ENCODE assay signal across 1 cellular context in the genomic region with DNA sequence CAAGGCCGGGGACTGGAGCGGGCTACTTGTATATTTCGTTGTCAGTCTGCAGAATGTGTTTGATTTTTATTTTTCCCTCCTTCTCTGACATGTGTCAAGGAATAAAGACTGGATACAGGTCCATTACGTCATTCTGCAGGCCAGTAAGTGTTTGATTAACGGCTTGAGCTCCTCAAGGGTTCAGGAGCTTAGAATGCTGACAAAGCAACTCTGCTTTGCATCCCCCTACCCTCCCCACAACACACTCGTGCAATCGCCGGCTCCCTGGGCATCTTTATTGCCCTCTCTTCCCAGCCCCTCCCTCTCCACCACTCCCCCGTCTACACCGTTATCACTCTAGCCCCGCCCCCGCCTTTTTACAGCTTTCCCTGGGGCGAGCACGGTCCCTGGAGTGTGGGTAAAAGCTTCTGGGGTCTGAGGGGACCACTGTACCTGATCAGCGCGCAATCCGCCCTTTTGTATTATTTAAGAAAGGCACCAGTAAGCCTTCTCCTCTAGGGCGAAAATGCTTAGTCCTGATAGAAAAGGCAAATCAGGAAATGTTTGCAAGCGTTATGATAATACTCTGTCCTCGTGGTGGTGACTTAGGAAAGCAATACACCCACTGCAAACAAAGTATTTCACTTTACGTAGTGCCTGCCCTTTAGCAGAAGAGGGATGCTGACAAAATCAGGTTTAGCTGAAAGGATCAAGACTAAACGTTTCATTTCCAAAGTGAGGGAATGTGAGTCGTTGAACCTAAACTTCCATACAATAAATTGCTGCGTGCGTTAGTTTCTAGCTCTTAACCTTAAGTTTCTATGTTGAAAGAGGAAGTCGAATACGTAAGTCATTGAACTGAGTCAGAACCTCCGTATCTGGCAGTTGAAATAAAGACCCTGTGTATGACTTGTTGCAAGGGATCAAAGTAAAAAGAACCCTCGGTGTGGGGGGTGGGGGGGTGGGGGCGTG.
A peak's percentile ranks its signal among the peaks of the same experiment; 100 is the strongest.
TF ChIP-seq lines count a peak whose summit lies in the region.

No MANE protein-coding gene starts in this region.

TF ChIP-seq in GM12878, 131 proteins besides CTCF, POLR2A, EP300 and RAD21 (continued from another document and continues in another):
- TF ChIP-seq ATF2 (IDR thresholded peaks at IDR 0.05; ENCODE audit: low read length) (peak; percentile 71), CREB1 (IDR thresholded peaks at IDR 0.05; ENCODE audit: low read depth) (no peak; the same call in none of the 2 replicates), SUPT20H (IDR thresholded peaks at IDR 0.05; ENCODE audit: borderline replicate concordance, control insufficient read depth, low read depth, low read length) (no peak), IKZF1 (conservative IDR thresholded peaks at IDR 0.05) (peak; percentile 62), MEF2A (IDR thresholded peaks at IDR 0.05; ENCODE audit: insufficient read depth, low read depth, low read length) (no peak), JUND (IDR thresholded peaks at IDR 0.05; ENCODE audit: low read depth, low read length) (no peak), ZNF24 (IDR thresholded peaks at IDR 0.05) (no peak), STAT3 (IDR thresholded peaks at IDR 0.05; ENCODE audit: low read depth, low read length) (no peak), NFYA (IDR thresholded peaks at IDR 0.05; ENCODE audit: borderline replicate concordance, low read depth, low read length) (no peak), MTA3 (IDR thresholded peaks at IDR 0.05; ENCODE audit: borderline replicate concordance, low read length) (no peak; the same call in 1 of the 2 replicates), CEBPB (IDR thresholded peaks at IDR 0.05; ENCODE audit: borderline replicate concordance in 1 of 2, low read depth in 2 of 2, low read length in 2 of 2) (no peak), WRNIP1 (IDR thresholded peaks at IDR 0.05; ENCODE audit: borderline replicate concordance, low read depth, low read length) (no peak), HCFC1 (IDR thresholded peaks at IDR 0.05; ENCODE audit: low read length) (no peak), CHD2 (IDR thresholded peaks at IDR 0.05; ENCODE audit: borderline replicate concordance, low read depth, low read length) (no peak), FOS (IDR thresholded peaks at IDR 0.05; ENCODE audit: borderline replicate concordance, extremely low read depth, insufficient read length) (no peak), RELB (IDR thresholded peaks at IDR 0.05; ENCODE audit: low read depth) (no peak), RFX5 (IDR thresholded peaks at IDR 0.05; ENCODE audit: low read depth, low read length) (no peak), RB1 (IDR thresholded peaks at IDR 0.05; ENCODE audit: borderline replicate concordance) (no peak), PBX3 (IDR thresholded peaks at IDR 0.05; ENCODE audit: insufficient replicate concordance, low read depth, low read length) (no peak), PML (IDR thresholded peaks at IDR 0.05; ENCODE audit: low read length) (peak; percentile 95), CHD1 (IDR thresholded peaks at IDR 0.05; ENCODE audit: low read depth, low read length) (no peak), DPF2 (IDR thresholded peaks at IDR 0.05) (0 out of 2 replicates have a peak, but pooled peaks have one; percentile 16), NR2F1 (conservative IDR thresholded peaks at IDR 0.05) (no peak), ZNF384 (IDR thresholded peaks at IDR 0.05; ENCODE audit: borderline replicate concordance, low read depth, low read length) (no peak), EZH2 (IDR thresholded peaks at IDR 0.05; ENCODE audit: borderline replicate concordance, control insufficient read depth, low read depth, low read length) (no peak), HDGF (IDR thresholded peaks at IDR 0.05) (peak; percentile 48; the same call in 1 of the 2 replicates), BHLHE40 (IDR thresholded peaks at IDR 0.05; ENCODE audit: borderline replicate concordance in 1 of 2, low read depth in 2 of 2, low read length in 1 of 2) (peak in 1 of 2 experiments; percentile 30; a peak in 1 of 4 replicates), SPI1 (IDR thresholded peaks at IDR 0.05; ENCODE audit: borderline replicate concordance, insufficient read depth, low read depth, low read length) (peak; percentile 89), PAX5 (IDR thresholded peaks at IDR 0.05; ENCODE audit: borderline replicate concordance, low read depth, low read length) (no peak), POLR2AphosphoS5 (IDR thresholded peaks at IDR 0.05; ENCODE audit: low read length) (peak; percentile 57), CBFB (IDR thresholded peaks at IDR 0.05; ENCODE audit: low read depth) (peak; percentile 84; the same call in 1 of the 2 replicates), ZNF622 (IDR thresholded peaks at IDR 0.05) (no peak), NFIC (IDR thresholded peaks at IDR 0.05; ENCODE audit: low read depth, low read length) (peak; percentile 68; the same call in 1 of the 2 replicates)
- TF ChIP-seq, protein P1, sequence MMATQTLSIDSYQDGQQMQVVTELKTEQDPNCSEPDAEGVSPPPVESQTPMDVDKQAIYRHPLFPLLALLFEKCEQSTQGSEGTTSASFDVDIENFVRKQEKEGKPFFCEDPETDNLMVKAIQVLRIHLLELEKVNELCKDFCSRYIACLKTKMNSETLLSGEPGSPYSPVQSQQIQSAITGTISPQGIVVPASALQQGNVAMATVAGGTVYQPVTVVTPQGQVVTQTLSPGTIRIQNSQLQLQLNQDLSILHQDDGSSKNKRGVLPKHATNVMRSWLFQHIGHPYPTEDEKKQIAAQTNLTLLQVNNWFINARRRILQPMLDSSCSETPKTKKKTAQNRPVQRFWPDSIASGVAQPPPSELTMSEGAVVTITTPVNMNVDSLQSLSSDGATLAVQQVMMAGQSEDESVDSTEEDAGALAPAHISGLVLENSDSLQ (IDR thresholded peaks at IDR 0.05) = 0 out of 2 replicates have a peak, but pooled peaks have one; percentile 20
- TF ChIP-seq, protein P2, sequence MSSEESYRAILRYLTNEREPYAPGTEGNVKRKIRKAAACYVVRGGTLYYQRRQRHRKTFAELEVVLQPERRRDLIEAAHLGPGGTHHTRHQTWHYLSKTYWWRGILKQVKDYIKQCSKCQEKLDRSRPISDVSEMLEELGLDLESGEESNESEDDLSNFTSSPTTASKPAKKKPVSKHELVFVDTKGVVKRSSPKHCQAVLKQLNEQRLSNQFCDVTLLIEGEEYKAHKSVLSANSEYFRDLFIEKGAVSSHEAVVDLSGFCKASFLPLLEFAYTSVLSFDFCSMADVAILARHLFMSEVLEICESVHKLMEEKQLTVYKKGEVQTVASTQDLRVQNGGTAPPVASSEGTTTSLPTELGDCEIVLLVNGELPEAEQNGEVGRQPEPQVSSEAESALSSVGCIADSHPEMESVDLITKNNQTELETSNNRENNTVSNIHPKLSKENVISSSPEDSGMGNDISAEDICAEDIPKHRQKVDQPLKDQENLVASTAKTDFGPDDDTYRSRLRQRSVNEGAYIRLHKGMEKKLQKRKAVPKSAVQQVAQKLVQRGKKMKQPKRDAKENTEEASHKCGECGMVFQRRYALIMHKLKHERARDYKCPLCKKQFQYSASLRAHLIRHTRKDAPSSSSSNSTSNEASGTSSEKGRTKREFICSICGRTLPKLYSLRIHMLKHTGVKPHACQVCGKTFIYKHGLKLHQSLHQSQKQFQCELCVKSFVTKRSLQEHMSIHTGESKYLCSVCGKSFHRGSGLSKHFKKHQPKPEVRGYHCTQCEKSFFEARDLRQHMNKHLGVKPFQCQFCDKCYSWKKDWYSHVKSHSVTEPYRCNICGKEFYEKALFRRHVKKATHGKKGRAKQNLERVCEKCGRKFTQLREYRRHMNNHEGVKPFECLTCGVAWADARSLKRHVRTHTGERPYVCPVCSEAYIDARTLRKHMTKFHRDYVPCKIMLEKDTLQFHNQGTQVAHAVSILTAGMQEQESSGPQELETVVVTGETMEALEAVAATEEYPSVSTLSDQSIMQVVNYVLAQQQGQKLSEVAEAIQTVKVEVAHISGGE (CRISPR knock-in tag; IDR thresholded peaks at IDR 0.05) = no peak
- TF ChIP-seq, protein P3, sequence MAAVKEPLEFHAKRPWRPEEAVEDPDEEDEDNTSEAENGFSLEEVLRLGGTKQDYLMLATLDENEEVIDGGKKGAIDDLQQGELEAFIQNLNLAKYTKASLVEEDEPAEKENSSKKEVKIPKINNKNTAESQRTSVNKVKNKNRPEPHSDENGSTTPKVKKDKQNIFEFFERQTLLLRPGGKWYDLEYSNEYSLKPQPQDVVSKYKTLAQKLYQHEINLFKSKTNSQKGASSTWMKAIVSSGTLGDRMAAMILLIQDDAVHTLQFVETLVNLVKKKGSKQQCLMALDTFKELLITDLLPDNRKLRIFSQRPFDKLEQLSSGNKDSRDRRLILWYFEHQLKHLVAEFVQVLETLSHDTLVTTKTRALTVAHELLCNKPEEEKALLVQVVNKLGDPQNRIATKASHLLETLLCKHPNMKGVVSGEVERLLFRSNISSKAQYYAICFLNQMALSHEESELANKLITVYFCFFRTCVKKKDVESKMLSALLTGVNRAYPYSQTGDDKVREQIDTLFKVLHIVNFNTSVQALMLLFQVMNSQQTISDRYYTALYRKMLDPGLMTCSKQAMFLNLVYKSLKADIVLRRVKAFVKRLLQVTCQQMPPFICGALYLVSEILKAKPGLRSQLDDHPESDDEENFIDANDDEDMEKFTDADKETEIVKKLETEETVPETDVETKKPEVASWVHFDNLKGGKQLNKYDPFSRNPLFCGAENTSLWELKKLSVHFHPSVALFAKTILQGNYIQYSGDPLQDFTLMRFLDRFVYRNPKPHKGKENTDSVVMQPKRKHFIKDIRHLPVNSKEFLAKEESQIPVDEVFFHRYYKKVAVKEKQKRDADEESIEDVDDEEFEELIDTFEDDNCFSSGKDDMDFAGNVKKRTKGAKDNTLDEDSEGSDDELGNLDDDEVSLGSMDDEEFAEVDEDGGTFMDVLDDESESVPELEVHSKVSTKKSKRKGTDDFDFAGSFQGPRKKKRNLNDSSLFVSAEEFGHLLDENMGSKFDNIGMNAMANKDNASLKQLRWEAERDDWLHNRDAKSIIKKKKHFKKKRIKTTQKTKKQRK (IDR thresholded peaks at IDR 0.05; ENCODE audit: low read depth, low read length) = no peak
- TF ChIP-seq, protein P4, sequence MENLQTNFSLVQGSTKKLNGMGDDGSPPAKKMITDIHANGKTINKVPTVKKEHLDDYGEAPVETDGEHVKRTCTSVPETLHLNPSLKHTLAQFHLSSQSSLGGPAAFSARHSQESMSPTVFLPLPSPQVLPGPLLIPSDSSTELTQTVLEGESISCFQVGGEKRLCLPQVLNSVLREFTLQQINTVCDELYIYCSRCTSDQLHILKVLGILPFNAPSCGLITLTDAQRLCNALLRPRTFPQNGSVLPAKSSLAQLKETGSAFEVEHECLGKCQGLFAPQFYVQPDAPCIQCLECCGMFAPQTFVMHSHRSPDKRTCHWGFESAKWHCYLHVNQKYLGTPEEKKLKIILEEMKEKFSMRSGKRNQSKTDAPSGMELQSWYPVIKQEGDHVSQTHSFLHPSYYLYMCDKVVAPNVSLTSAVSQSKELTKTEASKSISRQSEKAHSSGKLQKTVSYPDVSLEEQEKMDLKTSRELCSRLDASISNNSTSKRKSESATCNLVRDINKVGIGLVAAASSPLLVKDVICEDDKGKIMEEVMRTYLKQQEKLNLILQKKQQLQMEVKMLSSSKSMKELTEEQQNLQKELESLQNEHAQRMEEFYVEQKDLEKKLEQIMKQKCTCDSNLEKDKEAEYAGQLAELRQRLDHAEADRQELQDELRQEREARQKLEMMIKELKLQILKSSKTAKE (IDR thresholded peaks at IDR 0.05; ENCODE audit: low read depth, poor library complexity, severe bottlenecking) = peak; percentile 38
- TF ChIP-seq, protein P5, sequence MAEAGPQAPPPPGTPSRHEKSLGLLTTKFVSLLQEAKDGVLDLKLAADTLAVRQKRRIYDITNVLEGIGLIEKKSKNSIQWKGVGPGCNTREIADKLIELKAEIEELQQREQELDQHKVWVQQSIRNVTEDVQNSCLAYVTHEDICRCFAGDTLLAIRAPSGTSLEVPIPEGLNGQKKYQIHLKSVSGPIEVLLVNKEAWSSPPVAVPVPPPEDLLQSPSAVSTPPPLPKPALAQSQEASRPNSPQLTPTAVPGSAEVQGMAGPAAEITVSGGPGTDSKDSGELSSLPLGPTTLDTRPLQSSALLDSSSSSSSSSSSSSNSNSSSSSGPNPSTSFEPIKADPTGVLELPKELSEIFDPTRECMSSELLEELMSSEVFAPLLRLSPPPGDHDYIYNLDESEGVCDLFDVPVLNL (IDR thresholded peaks at IDR 0.05; ENCODE audit: low read depth, low read length) = no peak
